In genomic region chr6:29676981-29677601, GRCh38 we compare ENCODE assay signal across 15 cellular contexts. TPM values are rescaled to one million over a fixed set of nuclear protein-coding genes. Genes with fewer than 3 reads are reported as not detected.
DNase-seq lines count a peak whose midpoint lies in the region; ATAC-seq, FAIRE-seq and TF ChIP-seq lines count a peak whose summit lies in the region.
"Had no signal": no experiment of that assay in that cellular context is flagged by ENCODE, and none has a peak within 500 bp of the region (broad histone marks: within the 10 kb centered on the region; RNA-seq: fewer than 3 reads in every experiment).

No MANE protein-coding gene starts in this region.

- H3K4me2 ChIP-seq in endothelial cell of umbilical vein (ENCODE audit: insufficient read depth, low read length) = no peak overlapping the region
- H3K4me2 ChIP-seq: SK-N-SH had no signal

- H3K27me3 ChIP-seq in cardiac muscle cell (no peaks in the 10 kb centered on the region), endothelial cell of umbilical vein (ENCODE audit: control insufficient read depth in 2 of 2, insufficient read depth in 2 of 2, low read length in 2 of 2) (peaks cover 0 to 2% of the 10 kb centered on the region in 2 experiments), upper lobe of right lung (peaks cover 5% of the 10 kb centered on the region)

- no peak overlapping the region for H2AFZ ChIP-seq in endothelial cell of umbilical vein (ENCODE audit: low read depth, low read length)

- no peak for FAIRE-seq in endothelial cell of umbilical vein (lab: Jason Lieb, UNC)

- TF ChIP-seq POLR2A in endothelial cell of umbilical vein (IDR thresholded peaks at IDR 0.05; ENCODE audit: low read depth, low read length) = no peak

- dilution Hi-C loops in endothelial cell of umbilical vein (cut with MboI; ENCODE audit: extremely low pct_ligation_motif_present, low sequenced_read_pairs) = no loop called here

- POLR2A ChIA-PET in endothelial cell of umbilical vein (lab: Charles Lee) = no interaction called here

- ATAC-seq in Right ventricle myocardium superior (ENCODE audit: poor library complexity) (no peak), upper lobe of right lung (peak; percentile 48)

- H4K20me1 ChIP-seq in endothelial cell of umbilical vein (replicated peaks; ENCODE audit: control insufficient read depth, extremely low read depth, insufficient read depth, low read length) = no peaks in the 10 kb centered on the region

- H3K36me3 ChIP-seq in cardiac muscle cell (no peaks in the 10 kb centered on the region), endothelial cell of umbilical vein (ENCODE audit: control insufficient read depth in 2 of 2, extremely low read depth in 1 of 2, insufficient read depth in 2 of 2, low read length in 2 of 2) (no peaks in the 10 kb centered on the region), upper lobe of right lung (no peaks in the 10 kb centered on the region)
- H3K36me3 ChIP-seq: spleen, stomach had no signal

- CTCF ChIA-PET in endothelial cell of umbilical vein (lab: Charles Lee) = interaction anchor here (0.7 to 3.0 kb wide), 7 partner anchors 11 to 27 kb away, joined by 3 to 33 read pairs (median 4); no protein-coding TSS in a partner anchor

- TF ChIP-seq CTCF in cardiac muscle cell (IDR thresholded peaks at IDR 0.05; ENCODE audit: low read depth, low read length) (no peak), endothelial cell of umbilical vein (IDR thresholded peaks at IDR 0.05; ENCODE audit: extremely low read depth in 1 of 2, insufficient read depth in 1 of 2, low read depth in 1 of 2, low read length in 2 of 2) (no peak), upper lobe of right lung (IDR thresholded peaks at IDR 0.05) (no peak), coronary artery (IDR thresholded peaks at IDR 0.05) (no peak)

- H3K79me2 ChIP-seq in endothelial cell of umbilical vein (ENCODE audit: control insufficient read depth, insufficient read depth, low read length) = no peaks in the 10 kb centered on the region

- H3K9ac ChIP-seq in endothelial cell of umbilical vein (replicated peaks; ENCODE audit: extremely low read depth, insufficient read depth, low read length) = no peak overlapping the region
- H3K9ac ChIP-seq: SK-N-SH had no signal

- DNase-seq in cardiac muscle cell (ENCODE audit: low read depth in 1 of 2, low spot score in 1 of 2) = peak; percentile 49 to 65
- DNase-seq in Right ventricle myocardium superior = no peak
- DNase-seq in NCI-H345 treated with DMSO at 0.1 percent for 48 hours (lab: John Stamatoyannopoulos, UW; ENCODE audit: unreplicated experiment) = peak; percentile 77
- DNase-seq in endothelial cell of umbilical vein (ENCODE audit: low read depth, low spot score) = no peak
- no peak for DNase-seq in upper lobe of right lung
- DNase-seq in NK-92 (lab: John Stamatoyannopoulos, UW; ENCODE audit: unreplicated experiment) = no peak
- DNase-seq in coronary artery (ENCODE audit: low spot score) = no peak
- DNase-seq in NK-92 treated with Interleukin-12 subunit alpha and Interleukin-12 subunit beta, amount 100 ng/mL, for 24 hours (lab: John Stamatoyannopoulos, UW) = no peak
- DNase-seq: activated T-cell treated with anti-CD3 and anti-CD28 coated beads, Interleukin-2, amount 50 U/mL, for 72 hours; CD8-positive, alpha-beta memory T cell; erythroblast; SK-N-SH; spleen; stomach had no signal

- intact Hi-C loops in Right ventricle myocardium superior (cut with DNase I) (no loop called here), endothelial cell of umbilical vein (cut with micrococcal nuclease) (no loop called here), upper lobe of right lung (cut with DNase I) (no loop called here)

- BruUV-seq in endothelial cell of umbilical vein (replicated peaks; lab: Mats Ljungman, UMichigan) = no TSS peak

- H3K27ac ChIP-seq in cardiac muscle cell (peak overlapping the region; percentile 98), endothelial cell of umbilical vein (ENCODE audit: insufficient read depth, low read depth, low read length) (no peak overlapping the region), upper lobe of right lung (no peak overlapping the region), coronary artery (no peak overlapping the region)
- H3K27ac ChIP-seq: spleen, stomach had no signal

- peaks cover 15% of the 10 kb centered on the region for H3K4me1 ChIP-seq in cardiac muscle cell (ENCODE audit: low read depth)
- H3K4me1 ChIP-seq in endothelial cell of umbilical vein (ENCODE audit: control insufficient read depth, extremely low read depth, insufficient read depth, low read length) = no peaks in the 10 kb centered on the region
- no peaks in the 10 kb centered on the region for H3K4me1 ChIP-seq in upper lobe of right lung

- H3K4me3 ChIP-seq in cardiac muscle cell (no peak overlapping the region), endothelial cell of umbilical vein (replicated peaks in 1 of 3; ENCODE audit: insufficient read depth in 1 of 3, low read depth in 1 of 3, low read length in 3 of 3) (no peak overlapping the region), upper lobe of right lung (no peak overlapping the region), coronary artery (no peak overlapping the region)
- H3K4me3 ChIP-seq: spleen, stomach had no signal

- H3K9me3 ChIP-seq in cardiac muscle cell (ENCODE audit: low read depth) (no peaks in the 10 kb centered on the region), endothelial cell of umbilical vein (replicated peaks; ENCODE audit: control insufficient read depth, insufficient read depth, low read length) (no peaks in the 10 kb centered on the region), upper lobe of right lung (no peaks in the 10 kb centered on the region)
- H3K9me3 ChIP-seq: SK-N-SH, spleen, stomach had no signal

- no peaks in the 10 kb centered on the region for H3K9me1 ChIP-seq in endothelial cell of umbilical vein (replicated peaks; ENCODE audit: control insufficient read depth, extremely low read depth, insufficient read depth, low read length)

TF ChIP-seq in endothelial cell of umbilical vein, 7 proteins besides CTCF, POLR2A, EP300 and RAD21:
- TF ChIP-seq FOS (IDR thresholded peaks at IDR 0.05; ENCODE audit: borderline replicate concordance, insufficient read depth, low read length) = peak; percentile 14
- TF ChIP-seq GATA2 (IDR thresholded peaks at IDR 0.05; ENCODE audit: insufficient read depth, insufficient read length, low read depth, low read length) = no peak
- no peak for TF ChIP-seq EZH2 (IDR thresholded peaks at IDR 0.05; ENCODE audit: borderline replicate concordance, low read depth, low read length, severe bottlenecking)

RNA-seq across cellular contexts. Expression of gene ZFP57, which starts 3.9 kb away (rescaled TPM):
- total RNA-seq in cardiac muscle cell (4.1 and 4.9 TPM in 2 replicates), Right ventricle myocardium superior (not detected), endothelial cell of umbilical vein (not detected in 2 replicates), upper lobe of right lung (not detected)
- polyA plus RNA-seq in cardiac muscle cell (3.5 and 6.7 TPM in 2 replicates), endothelial cell of umbilical vein (0.07 TPM in 1 of 2 replicates, not detected in the other)
- not detected in 2 replicates for polyA plus RNA-seq in endothelial cell of umbilical vein (2011; cell fraction: cytosol; rRNA removed)
- polyA plus RNA-seq in endothelial cell of umbilical vein (2011; cell fraction: nucleus; rRNA removed) = not detected in 2 replicates
- polyA plus RNA-seq in endothelial cell of umbilical vein (2012) = not detected in 2 replicates
- not detected in 2 replicates for polyA minus RNA-seq in endothelial cell of umbilical vein
- polyA minus RNA-seq in endothelial cell of umbilical vein (2011; cell fraction: cytosol; rRNA and poly(A)+ RNA removed) = not detected
- not detected in 2 replicates for polyA minus RNA-seq in endothelial cell of umbilical vein (2011; cell fraction: nucleus; rRNA and poly(A)+ RNA removed)
- total RNA-seq: stomach had no signal
- polyA plus RNA-seq: SK-N-SH had no signal

RNA-seq across cellular contexts. Expression of gene MOG, which starts 20.2 kb away (rescaled TPM):
- total RNA-seq in cardiac muscle cell (1.3 and 1.8 TPM in 2 replicates), Right ventricle myocardium superior (10.3 TPM), endothelial cell of umbilical vein (not detected in 2 replicates), upper lobe of right lung (not detected)
- polyA plus RNA-seq in cardiac muscle cell (2.4 and 2.9 TPM in 2 replicates), endothelial cell of umbilical vein (not detected in 2 replicates)
- not detected in 2 replicates for polyA plus RNA-seq in endothelial cell of umbilical vein (2011; cell fraction: cytosol; rRNA removed)
- polyA plus RNA-seq in endothelial cell of umbilical vein (2011; cell fraction: nucleus; rRNA removed) = not detected in 2 replicates
- polyA plus RNA-seq in endothelial cell of umbilical vein (2012) = not detected in 2 replicates
- polyA minus RNA-seq in endothelial cell of umbilical vein = not detected in 2 replicates
- not detected for polyA minus RNA-seq in endothelial cell of umbilical vein (2011; cell fraction: cytosol; rRNA and poly(A)+ RNA removed)
- not detected in 2 replicates for polyA minus RNA-seq in endothelial cell of umbilical vein (2011; cell fraction: nucleus; rRNA and poly(A)+ RNA removed)
- total RNA-seq: activated T-cell treated with anti-CD3 and anti-CD28 coated beads, Interleukin-2, amount 50 U/mL, for 72 hours; CD8-positive, alpha-beta memory T cell; lung microvascular endothelial cell; spleen; stomach had no signal
- polyA plus RNA-seq: CD8-positive, alpha-beta memory T cell; SK-N-SH; spleen; stomach had no signal

RNA-seq across cellular contexts. Expression of gene GABBR1, which starts 44.1 kb away (rescaled TPM):
- total RNA-seq in cardiac muscle cell (50.2 and 101 TPM in 2 replicates), Right ventricle myocardium superior (18.4 TPM), endothelial cell of umbilical vein (50.8 and 52.1 TPM in 2 replicates), upper lobe of right lung (40.1 TPM)
- polyA plus RNA-seq in cardiac muscle cell (67.0 and 113 TPM in 2 replicates), endothelial cell of umbilical vein (43.6 and 53.1 TPM in 2 replicates)
- 6.9 and 8.4 TPM in 2 replicates for polyA plus RNA-seq in endothelial cell of umbilical vein (2011; cell fraction: cytosol; rRNA removed)
- 224 and 260 TPM in 2 replicates for polyA plus RNA-seq in endothelial cell of umbilical vein (2011; cell fraction: nucleus; rRNA removed)
- 25.6 and 33.6 TPM in 2 replicates for polyA plus RNA-seq in endothelial cell of umbilical vein (2012)
- 44.5 and 53.6 TPM in 2 replicates for polyA minus RNA-seq in endothelial cell of umbilical vein
- 1.5 TPM for polyA minus RNA-seq in endothelial cell of umbilical vein (2011; cell fraction: cytosol; rRNA and poly(A)+ RNA removed)
- polyA minus RNA-seq in endothelial cell of umbilical vein (2011; cell fraction: nucleus; rRNA and poly(A)+ RNA removed) = 64.6 and 69.9 TPM in 2 replicates

RNA-seq across cellular contexts. Expression of gene HLA-F, which starts 46.1 kb away (rescaled TPM):
- total RNA-seq in cardiac muscle cell (0.78 and 1.5 TPM in 2 replicates), Right ventricle myocardium superior (27.2 TPM), endothelial cell of umbilical vein (1.6 and 2.8 TPM in 2 replicates), upper lobe of right lung (157 TPM)
- polyA plus RNA-seq in cardiac muscle cell (0.29 and 0.84 TPM in 2 replicates), endothelial cell of umbilical vein (1.5 and 1.8 TPM in 2 replicates)
- polyA plus RNA-seq in endothelial cell of umbilical vein (2011; cell fraction: cytosol; rRNA removed) = 0.63 and 0.95 TPM in 2 replicates
- polyA plus RNA-seq in endothelial cell of umbilical vein (2011; cell fraction: nucleus; rRNA removed) = 3.8 and 5.5 TPM in 2 replicates
- 1.1 and 1.7 TPM in 2 replicates for polyA plus RNA-seq in endothelial cell of umbilical vein (2012)
- 2.4 and 4.2 TPM in 2 replicates for polyA minus RNA-seq in endothelial cell of umbilical vein
- polyA minus RNA-seq in endothelial cell of umbilical vein (2011; cell fraction: cytosol; rRNA and poly(A)+ RNA removed) = not detected
- 0.43 and 2.3 TPM in 2 replicates for polyA minus RNA-seq in endothelial cell of umbilical vein (2011; cell fraction: nucleus; rRNA and poly(A)+ RNA removed)

Comparison
In these comparisons a context has a peak if more than half of its experiments do, and no peak if none do; other contexts are left out.
1. DNase-seq: peak in cardiac muscle cell (2 of 2) and NCI-H345 treated with DMSO at 0.1 percent for 48 hours (single experiment); none in Right ventricle myocardium superior (single experiment), endothelial cell of umbilical vein (single experiment), upper lobe of right lung (single experiment), NK-92 (single experiment), coronary artery (single experiment) and NK-92 treated with Interleukin-12 subunit alpha and Interleukin-12 subunit beta, amount 100 ng/mL, for 24 hours (single experiment).